Comparison of ENCODE assay signal across 17 cellular contexts in the genomic region with DNA sequence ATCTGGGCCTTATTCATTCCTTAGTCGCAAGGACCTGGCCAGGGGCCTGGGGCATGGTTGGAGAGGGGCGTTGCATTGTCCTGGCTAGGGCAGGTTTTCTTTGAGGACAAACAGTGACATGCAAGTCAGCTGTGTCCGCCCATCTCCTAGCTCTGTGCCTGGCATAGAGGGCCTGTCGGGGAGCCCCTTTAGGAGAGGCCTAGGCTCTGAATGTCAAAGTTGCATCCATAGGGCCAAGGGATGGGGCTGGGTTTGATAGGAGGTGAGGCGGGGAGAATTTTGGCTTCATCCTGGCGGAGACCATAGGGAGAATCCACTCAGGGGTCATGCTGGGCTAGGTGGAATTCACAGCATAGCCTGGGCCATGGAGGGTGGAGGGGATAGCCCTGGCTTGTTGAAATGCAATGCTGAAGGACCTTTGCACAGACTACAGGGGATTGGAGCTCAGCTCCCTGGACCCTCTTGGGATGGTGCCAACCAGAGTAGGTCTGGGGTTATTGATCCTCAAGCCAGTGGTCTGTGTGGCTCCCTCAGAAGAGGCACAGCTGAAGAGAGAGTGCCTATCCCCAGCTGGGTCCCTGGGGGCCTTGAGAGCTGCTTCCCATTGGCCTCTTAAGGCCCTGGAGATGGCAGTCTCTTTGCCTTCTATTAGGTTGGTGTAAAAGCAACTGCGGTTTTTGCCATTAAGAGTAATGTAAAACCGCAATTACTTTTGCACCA.
DNase-seq lines count a peak whose midpoint lies in the region; ATAC-seq and TF ChIP-seq lines count a peak whose summit lies in the region.
"Had no signal": no experiment of that assay in that cellular context is flagged by ENCODE, and none has a peak within 500 bp of the region (broad histone marks: within the 10 kb centered on the region; RNA-seq: fewer than 3 reads in every experiment).

No MANE protein-coding gene starts in this region.

- peaks cover 10% of the 10 kb centered on the region for H3K27me3 Mint-ChIP-seq in activated naive CD4-positive, alpha-beta T cell treated with anti-CD3 and anti-CD28 coated beads, Interleukin-2, amount 10 ng/mL, durations not matched to agents 7 days and 5 days
- no peaks in the 10 kb centered on the region for H3K27me3 Mint-ChIP-seq in natural killer cell treated with Interleukin-12 subunit alpha and Interleukin-12 subunit beta and Interleukin-15 and Interleukin-18, amount 100 ng/mL, for 72 hours
- H3K27me3 Mint-ChIP-seq in stimulated activated memory B cell treated with anti-CD40 and anti-IgM and Interleukin-4, amounts not matched to agents 10 μg/mL and 1 μg/mL and 100 μg/mL, for 72 hours = peaks cover 17% of the 10 kb centered on the region
- H3K27me3 Mint-ChIP-seq: activated CD4-positive, alpha-beta memory T cell treated with anti-CD3 and anti-CD28 coated beads, Interleukin-2, amount 10 ng/mL, durations not matched to agents 7 days and 5 days; activated T-helper 17 cell treated with anti-CD3 and anti-CD28 coated beads, Interleukin-2, amount 50 U/mL, for 72 hours; T-cell had no signal

- TF ChIP-seq CTCF in ascending aorta (IDR thresholded peaks at IDR 0.05) (no peak), tibial artery (IDR thresholded peaks at IDR 0.05) (no peak)

- no peaks in the 10 kb centered on the region for H3K27me3 ChIP-seq in ascending aorta
- no peaks in the 10 kb centered on the region for H3K27me3 ChIP-seq in tibial artery
- H3K27me3 ChIP-seq: body of pancreas, esophagus muscularis mucosa had no signal

- no peaks in the 10 kb centered on the region for H3K9me3 Mint-ChIP-seq in activated naive CD4-positive, alpha-beta T cell treated with anti-CD3 and anti-CD28 coated beads, Interleukin-2, amount 10 ng/mL, durations not matched to agents 7 days and 5 days
- H3K9me3 Mint-ChIP-seq in natural killer cell treated with Interleukin-12 subunit alpha and Interleukin-12 subunit beta and Interleukin-15 and Interleukin-18, amount 100 ng/mL, for 72 hours = no peaks in the 10 kb centered on the region
- no peaks in the 10 kb centered on the region for H3K9me3 Mint-ChIP-seq in stimulated activated memory B cell treated with anti-CD40 and anti-IgM and Interleukin-4, amounts not matched to agents 10 μg/mL and 1 μg/mL and 100 μg/mL, for 72 hours
- H3K9me3 Mint-ChIP-seq: activated CD4-positive, alpha-beta memory T cell treated with anti-CD3 and anti-CD28 coated beads, Interleukin-2, amount 10 ng/mL, durations not matched to agents 7 days and 5 days; activated T-helper 17 cell treated with anti-CD3 and anti-CD28 coated beads, Interleukin-2, amount 50 U/mL, for 72 hours; T-cell had no signal

- CTCF ChIA-PET in activated naive CD4-positive, alpha-beta T cell treated with anti-CD3 and anti-CD28 coated beads, Interleukin-2, amount 10 ng/mL, durations not matched to agents 7 days and 5 days (lab: Charles Lee) = no interaction called here

- peak overlapping the region; percentile 94 to 97 for H3K27ac ChIP-seq in ascending aorta
- H3K27ac ChIP-seq in tibial artery = peak overlapping the region; percentile 88 to 92

- no peaks in the 10 kb centered on the region for H3K4me1 Mint-ChIP-seq in activated naive CD4-positive, alpha-beta T cell treated with anti-CD3 and anti-CD28 coated beads, Interleukin-2, amount 10 ng/mL, durations not matched to agents 7 days and 5 days
- peaks cover 65% of the 10 kb centered on the region in 2 donors for H3K4me1 Mint-ChIP-seq in natural killer cell treated with Interleukin-12 subunit alpha and Interleukin-12 subunit beta and Interleukin-15 and Interleukin-18, amount 100 ng/mL, for 72 hours (ENCODE audit: low read depth in 2 of 2)
- H3K4me1 Mint-ChIP-seq in stimulated activated memory B cell treated with anti-CD40 and anti-IgM and Interleukin-4, amounts not matched to agents 10 μg/mL and 1 μg/mL and 100 μg/mL, for 72 hours = peaks cover 20% of the 10 kb centered on the region
- H3K4me1 Mint-ChIP-seq: activated CD4-positive, alpha-beta memory T cell treated with anti-CD3 and anti-CD28 coated beads, Interleukin-2, amount 10 ng/mL, durations not matched to agents 7 days and 5 days had no signal

- intact Hi-C loops in ascending aorta (cut with DNase I) (loop anchor here (5.0 kb wide), 1 partner anchor 105 kb away; the partner anchor contains the start of gene RGS3), tibial artery (cut with DNase I; ENCODE audit: low total_unique reads) (no loop called here)

- H3K36me3 ChIP-seq in ascending aorta (no peaks in the 10 kb centered on the region), tibial artery (no peaks in the 10 kb centered on the region)

- no peak overlapping the region for H3K4me3 Mint-ChIP-seq in activated naive CD4-positive, alpha-beta T cell treated with anti-CD3 and anti-CD28 coated beads, Interleukin-2, amount 10 ng/mL, durations not matched to agents 7 days and 5 days
- H3K4me3 Mint-ChIP-seq in natural killer cell treated with Interleukin-12 subunit alpha and Interleukin-12 subunit beta and Interleukin-15 and Interleukin-18, amount 100 ng/mL, for 72 hours = no peak overlapping the region
- no peak overlapping the region for H3K4me3 Mint-ChIP-seq in stimulated activated memory B cell treated with anti-CD40 and anti-IgM and Interleukin-4, amounts not matched to agents 10 μg/mL and 1 μg/mL and 100 μg/mL, for 72 hours
- H3K4me3 Mint-ChIP-seq: activated CD4-positive, alpha-beta memory T cell treated with anti-CD3 and anti-CD28 coated beads, Interleukin-2, amount 10 ng/mL, durations not matched to agents 7 days and 5 days; activated T-helper 17 cell treated with anti-CD3 and anti-CD28 coated beads, Interleukin-2, amount 50 U/mL, for 72 hours; T-cell had no signal

- H3K9me3 ChIP-seq in ascending aorta (no peaks in the 10 kb centered on the region), tibial artery (no peaks in the 10 kb centered on the region)
- H3K9me3 ChIP-seq: body of pancreas, esophagus muscularis mucosa had no signal

- no peak overlapping the region for H3K27ac Mint-ChIP-seq in activated naive CD4-positive, alpha-beta T cell treated with anti-CD3 and anti-CD28 coated beads, Interleukin-2, amount 10 ng/mL, durations not matched to agents 7 days and 5 days
- peak overlapping the region; percentile 33 to 43 for H3K27ac Mint-ChIP-seq in natural killer cell treated with Interleukin-12 subunit alpha and Interleukin-12 subunit beta and Interleukin-15 and Interleukin-18, amount 100 ng/mL, for 72 hours
- H3K27ac Mint-ChIP-seq in stimulated activated memory B cell treated with anti-CD40 and anti-IgM and Interleukin-4, amounts not matched to agents 10 μg/mL and 1 μg/mL and 100 μg/mL, for 72 hours = no peak overlapping the region
- H3K27ac Mint-ChIP-seq: activated CD4-positive, alpha-beta memory T cell treated with anti-CD3 and anti-CD28 coated beads, Interleukin-2, amount 10 ng/mL, durations not matched to agents 7 days and 5 days; activated T-helper 17 cell treated with anti-CD3 and anti-CD28 coated beads, Interleukin-2, amount 50 U/mL, for 72 hours had no signal

- peak; percentile 13 for DNase-seq in activated naive CD4-positive, alpha-beta T cell treated with anti-CD3 and anti-CD28 coated beads, Interleukin-2, amount 10 ng/mL, durations not matched to agents 7 days and 5 days
- no peak for DNase-seq in activated naive CD4-positive, alpha-beta T cell (lab: John Stamatoyannopoulos, UW)
- DNase-seq in ascending aorta (ENCODE audit: low spot score in 2 of 2) (peak in 1 of 2 donors; percentile 62), tibial artery (peak; percentile 17 to 64), NCI-H1417 treated with DMSO at 0.1 percent for 48 hours (lab: John Stamatoyannopoulos, UW) (no peak)
- DNase-seq in natural killer cell treated with Interleukin-12 subunit alpha and Interleukin-12 subunit beta and Interleukin-15 and Interleukin-18, amount 100 ng/mL, for 72 hours (ENCODE audit: low spot score) = no peak
- DNase-seq: activated CD4-positive, alpha-beta memory T cell treated with anti-CD3 and anti-CD28 coated beads, Interleukin-2, amount 10 ng/mL, durations not matched to agents 7 days and 5 days; EL; HCEC 1CT; MV-4-11; NCI-H82; T-cell had no signal

- ATAC-seq in natural killer cell treated with Interleukin-12 subunit alpha and Interleukin-12 subunit beta and Interleukin-15 and Interleukin-18, amount 100 ng/mL, for 72 hours = no peak
- ATAC-seq in stimulated activated memory B cell treated with anti-CD40 and anti-IgM and Interleukin-4, amounts not matched to agents 10 μg/mL and 1 μg/mL and 100 μg/mL, for 72 hours = no peak
- no peak for ATAC-seq in HG03025 (IDR thresholded peaks at IDR 0.05; ENCODE audit: low FRiP score, unreplicated experiment)
- ATAC-seq: activated T-helper 17 cell treated with anti-CD3 and anti-CD28 coated beads, Interleukin-2, amount 50 U/mL, for 72 hours; body of pancreas; T-cell had no signal

- no peaks in the 10 kb centered on the region for H3K36me3 Mint-ChIP-seq in activated naive CD4-positive, alpha-beta T cell treated with anti-CD3 and anti-CD28 coated beads, Interleukin-2, amount 10 ng/mL, durations not matched to agents 7 days and 5 days
- H3K36me3 Mint-ChIP-seq in natural killer cell treated with Interleukin-12 subunit alpha and Interleukin-12 subunit beta and Interleukin-15 and Interleukin-18, amount 100 ng/mL, for 72 hours = no peaks in the 10 kb centered on the region
- no peaks in the 10 kb centered on the region for H3K36me3 Mint-ChIP-seq in stimulated activated memory B cell treated with anti-CD40 and anti-IgM and Interleukin-4, amounts not matched to agents 10 μg/mL and 1 μg/mL and 100 μg/mL, for 72 hours

- H3K4me1 ChIP-seq in ascending aorta (peaks cover 34 to 63% of the 10 kb centered on the region in 2 donors), tibial artery (peaks cover 0 to 90% (median 72%) of the 10 kb centered on the region in 4 donors)

- H3K4me3 ChIP-seq in ascending aorta = peak overlapping the region in 1 of 2 donors; percentile 81
- peak overlapping the region in 1 of 2 donors; percentile 9 for H3K4me3 ChIP-seq in tibial artery
- H3K4me3 ChIP-seq: body of pancreas, esophagus muscularis mucosa had no signal

Comparison
In these comparisons a context has a peak if more than half of its experiments do, and no peak if none do; other contexts are left out.
1. DNase-seq: peak in activated naive CD4-positive, alpha-beta T cell treated with anti-CD3 and anti-CD28 coated beads, Interleukin-2, amount 10 ng/mL, durations not matched to agents 7 days and 5 days (single experiment) and tibial artery (2 of 2); none in activated naive CD4-positive, alpha-beta T cell (0 of 4), natural killer cell treated with Interleukin-12 subunit alpha and Interleukin-12 subunit beta and Interleukin-15 and Interleukin-18, amount 100 ng/mL, for 72 hours (single experiment) and NCI-H1417 treated with DMSO at 0.1 percent for 48 hours (single experiment).
2. H3K27ac Mint-ChIP-seq: peak in natural killer cell treated with Interleukin-12 subunit alpha and Interleukin-12 subunit beta and Interleukin-15 and Interleukin-18, amount 100 ng/mL, for 72 hours (2 of 2); none in activated naive CD4-positive, alpha-beta T cell treated with anti-CD3 and anti-CD28 coated beads, Interleukin-2, amount 10 ng/mL, durations not matched to agents 7 days and 5 days (single experiment) and stimulated activated memory B cell treated with anti-CD40 and anti-IgM and Interleukin-4, amounts not matched to agents 10 μg/mL and 1 μg/mL and 100 μg/mL, for 72 hours (single experiment).